ENCODE assay signal across 23 cellular contexts in genomic region chr7:29344334-29344978, GRCh38.
"Had no signal": no experiment of that assay in that cellular context is flagged by ENCODE, and none has a peak within 500 bp of the region (broad histone marks: within the 10 kb centered on the region; RNA-seq: fewer than 3 reads in every experiment).

No MANE protein-coding gene starts in this region.

- H3K27ac ChIP-seq: brain microvascular endothelial cell, PC-9, VCaP had no signal

- DNase-seq: activated CD4-positive, alpha-beta memory T cell treated with anti-CD3 and anti-CD28 coated beads, Interleukin-2, amount 10 ng/mL, durations not matched to agents 7 days and 5 days; activated CD4-positive, alpha-beta T cell treated with anti-CD3 and anti-CD28 coated beads, Interleukin-2, amount 10 ng/mL, durations not matched to agents 7 days and 5 days; activated CD4-positive, CD25-positive, alpha-beta regulatory T cell; activated gamma-delta T cell; activated naive CD4-positive, alpha-beta T cell treated with anti-CD3 and anti-CD28 coated beads for 36 hours; activated naive CD8-positive, alpha-beta T cell treated with anti-CD3 and anti-CD28 coated beads for 36 hours; activated T-cell treated with anti-CD3 and anti-CD28 coated beads for 4 hours; activated T-cell treated with anti-CD3 and anti-CD28 coated beads, Interleukin-2, amount 50 U/mL, for 48 hours; brain microvascular endothelial cell; caudate nucleus; KBM-7; MG63; NCI-H1105 treated with DMSO at 0.1 percent for 48 hours; NCI-H1436 treated with DMSO at 0.1 percent for 48 hours; NCI-H187; NCI-H2081; NCI-H510A treated with DMSO at 0.1 percent for 48 hours; NCI-H69; PC-9; SHP77 treated with DMSO at 0.1 percent for 48 hours; T-helper 1 cell had no signal

- H3K4me3 Mint-ChIP-seq: activated CD4-positive, alpha-beta memory T cell treated with anti-CD3 and anti-CD28 coated beads, Interleukin-2, amount 10 ng/mL, durations not matched to agents 7 days and 5 days; activated CD4-positive, alpha-beta T cell treated with anti-CD3 and anti-CD28 coated beads, Interleukin-2, amount 10 ng/mL, durations not matched to agents 7 days and 5 days; activated naive CD4-positive, alpha-beta T cell treated with anti-CD3 and anti-CD28 coated beads for 36 hours; activated naive CD8-positive, alpha-beta T cell treated with anti-CD3 and anti-CD28 coated beads for 36 hours; activated T-helper 17 cell treated with anti-CD3 and anti-CD28 coated beads, Interleukin-2, amount 50 U/mL, for 72 hours had no signal

- H3K9me3 Mint-ChIP-seq: activated CD4-positive, alpha-beta memory T cell treated with anti-CD3 and anti-CD28 coated beads, Interleukin-2, amount 10 ng/mL, durations not matched to agents 7 days and 5 days; activated CD4-positive, alpha-beta T cell treated with anti-CD3 and anti-CD28 coated beads, Interleukin-2, amount 10 ng/mL, durations not matched to agents 7 days and 5 days; activated naive CD4-positive, alpha-beta T cell treated with anti-CD3 and anti-CD28 coated beads for 36 hours; activated naive CD8-positive, alpha-beta T cell treated with anti-CD3 and anti-CD28 coated beads for 36 hours; activated T-helper 17 cell treated with anti-CD3 and anti-CD28 coated beads, Interleukin-2, amount 50 U/mL, for 72 hours had no signal

- H3K9me3 ChIP-seq: MG63 had no signal

- H3K27ac Mint-ChIP-seq: activated CD4-positive, alpha-beta memory T cell treated with anti-CD3 and anti-CD28 coated beads, Interleukin-2, amount 10 ng/mL, durations not matched to agents 7 days and 5 days; activated CD4-positive, alpha-beta T cell treated with anti-CD3 and anti-CD28 coated beads, Interleukin-2, amount 10 ng/mL, durations not matched to agents 7 days and 5 days; activated naive CD4-positive, alpha-beta T cell treated with anti-CD3 and anti-CD28 coated beads for 36 hours; activated naive CD8-positive, alpha-beta T cell treated with anti-CD3 and anti-CD28 coated beads for 36 hours; activated T-helper 17 cell treated with anti-CD3 and anti-CD28 coated beads, Interleukin-2, amount 50 U/mL, for 72 hours had no signal

- H3K36me3 Mint-ChIP-seq: activated naive CD8-positive, alpha-beta T cell treated with anti-CD3 and anti-CD28 coated beads for 36 hours had no signal

- H3K4me1 Mint-ChIP-seq: activated CD4-positive, alpha-beta memory T cell treated with anti-CD3 and anti-CD28 coated beads, Interleukin-2, amount 10 ng/mL, durations not matched to agents 7 days and 5 days; activated CD4-positive, alpha-beta T cell treated with anti-CD3 and anti-CD28 coated beads, Interleukin-2, amount 10 ng/mL, durations not matched to agents 7 days and 5 days; activated naive CD8-positive, alpha-beta T cell treated with anti-CD3 and anti-CD28 coated beads for 36 hours; activated T-helper 17 cell treated with anti-CD3 and anti-CD28 coated beads, Interleukin-2, amount 50 U/mL, for 72 hours had no signal

- H3K27me3 Mint-ChIP-seq: activated CD4-positive, alpha-beta memory T cell treated with anti-CD3 and anti-CD28 coated beads, Interleukin-2, amount 10 ng/mL, durations not matched to agents 7 days and 5 days; activated naive CD8-positive, alpha-beta T cell treated with anti-CD3 and anti-CD28 coated beads for 36 hours had no signal

- ATAC-seq: activated T-helper 17 cell treated with anti-CD3 and anti-CD28 coated beads, Interleukin-2, amount 50 U/mL, for 72 hours had no signal

- H3K36me3 ChIP-seq: brain microvascular endothelial cell, MG63 had no signal

- H3K27me3 ChIP-seq: brain microvascular endothelial cell, MG63 had no signal

- H3K4me3 ChIP-seq: MG63, PC-9 had no signal

- H3K4me2 ChIP-seq: PC-9 had no signal
